In the genomic region with DNA sequence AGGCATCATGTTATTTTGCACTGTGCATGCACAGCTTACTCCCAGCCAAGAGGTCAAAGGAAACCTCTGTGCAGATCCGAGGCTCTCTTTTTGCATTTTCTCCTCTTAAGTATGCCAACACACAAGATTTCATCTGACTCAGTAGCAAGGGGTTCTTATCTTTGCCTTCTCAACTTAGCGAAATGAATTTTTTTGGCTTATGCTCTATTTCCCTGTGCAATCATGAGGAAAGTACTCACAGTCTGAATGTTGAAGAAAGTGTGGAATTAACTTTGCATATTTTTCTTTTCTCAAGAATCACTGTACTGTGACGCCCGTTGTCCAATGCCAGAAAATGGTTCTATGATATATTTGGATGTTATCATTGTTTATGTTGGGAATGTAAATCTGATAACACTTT, we compare ENCODE assay signal across 27 cellular contexts.
"Had no signal": no experiment of that assay in that cellular context is flagged by ENCODE, and none has a peak within 500 bp of the region (broad histone marks: within the 10 kb centered on the region; RNA-seq: fewer than 3 reads in every experiment).

No MANE protein-coding gene starts in this region.

- H3K36me3 ChIP-seq: ascending aorta, brain microvascular endothelial cell, esophagus muscularis mucosa, gastrocnemius medialis, heart left ventricle, WERI-Rb-1 had no signal

- H3K4me1 Mint-ChIP-seq: activated B cell treated with CpG ODN at 0.5 μM for 24 hours; activated naive CD4-positive, alpha-beta T cell treated with anti-CD3 and anti-CD28 coated beads, Interleukin-2, amount 50 U/mL, for 24 hours; activated naive CD8-positive, alpha-beta T cell treated with anti-CD3 and anti-CD28 coated beads, Interleukin-2, amount 10 ng/mL, durations not matched to agents 7 days and 5 days; activated T-helper 17 cell treated with anti-CD3 and anti-CD28 coated beads, Interleukin-2, amount 50 U/mL, for 72 hours; central memory CD8-positive, alpha-beta T cell had no signal

- H3K4me1 ChIP-seq: ascending aorta, esophagus muscularis mucosa, foreskin keratinocyte, gastrocnemius medialis, heart left ventricle had no signal

- DNase-seq: activated B cell treated with CpG ODN at 0.5 μM for 24 hours; activated CD4-positive, alpha-beta T cell treated with anti-CD3 and anti-CD28 coated beads for 48 hours; activated CD4-positive, alpha-beta T cell treated with anti-CD3 and anti-CD28 coated beads, Interleukin-2, amount 50 U/mL, for 1 hour; activated CD4-positive, alpha-beta T cell treated with anti-CD3 and anti-CD28 coated beads, Interleukin-2, amount 50 U/mL, for 48 hours; activated CD8-positive, alpha-beta memory T cell treated with anti-CD3 and anti-CD28 coated beads for 24 hours; activated CD8-positive, alpha-beta T cell treated with anti-CD3 and anti-CD28 coated beads for 36 hours; activated effector memory CD4-positive, alpha-beta T cell treated with Interleukin-2 at 50 U/mL for 16 hours; activated gamma-delta T cell treated with Interleukin-2 at 50 U/mL for 16 hours; activated naive CD4-positive, alpha-beta T cell treated with Interleukin-2 at 50 U/mL for 16 hours; activated naive CD8-positive, alpha-beta T cell treated with anti-CD3 and anti-CD28 coated beads, Interleukin-2, amount 10 ng/mL, durations not matched to agents 7 days and 5 days; activated T-cell treated with anti-CD3 and anti-CD28 coated beads, Interleukin-2, amount 50 U/mL, for 4 hours; brain microvascular endothelial cell; cortex of kidney; dermis blood vessel endothelial cell; effector CD4-positive, alpha-beta T cell; effector memory CD8-positive, alpha-beta T cell; erythroblast; foreskin keratinocyte; gastrocnemius medialis; glutamatergic neuron; heart left ventricle; WERI-Rb-1 had no signal

- H3K9me3 ChIP-seq: ascending aorta, gastrocnemius medialis, heart left ventricle had no signal

- H3K27me3 Mint-ChIP-seq: activated B cell treated with CpG ODN at 0.5 μM for 24 hours; activated CD8-positive, alpha-beta T cell treated with anti-CD3 and anti-CD28 coated beads for 36 hours; activated naive CD4-positive, alpha-beta T cell treated with anti-CD3 and anti-CD28 coated beads, Interleukin-2, amount 50 U/mL, for 24 hours; activated naive CD8-positive, alpha-beta T cell treated with anti-CD3 and anti-CD28 coated beads, Interleukin-2, amount 10 ng/mL, durations not matched to agents 7 days and 5 days; activated T-helper 17 cell treated with anti-CD3 and anti-CD28 coated beads, Interleukin-2, amount 50 U/mL, for 72 hours; central memory CD8-positive, alpha-beta T cell; effector memory CD8-positive, alpha-beta T cell had no signal

- H3K9me3 Mint-ChIP-seq: activated naive CD8-positive, alpha-beta T cell treated with anti-CD3 and anti-CD28 coated beads, Interleukin-2, amount 10 ng/mL, durations not matched to agents 7 days and 5 days; activated T-helper 17 cell treated with anti-CD3 and anti-CD28 coated beads, Interleukin-2, amount 50 U/mL, for 72 hours; central memory CD8-positive, alpha-beta T cell had no signal

- H3K27ac ChIP-seq: ascending aorta, brain microvascular endothelial cell, esophagus muscularis mucosa, foreskin keratinocyte, gastrocnemius medialis, heart left ventricle, WERI-Rb-1 had no signal

- H3K4me3 Mint-ChIP-seq: activated B cell treated with CpG ODN at 0.5 μM for 24 hours; activated CD8-positive, alpha-beta T cell treated with anti-CD3 and anti-CD28 coated beads for 36 hours; activated naive CD4-positive, alpha-beta T cell treated with anti-CD3 and anti-CD28 coated beads, Interleukin-2, amount 50 U/mL, for 24 hours; activated naive CD8-positive, alpha-beta T cell treated with anti-CD3 and anti-CD28 coated beads, Interleukin-2, amount 10 ng/mL, durations not matched to agents 7 days and 5 days; activated T-cell treated with anti-CD3 and anti-CD28 coated beads, Interleukin-2, amount 50 U/mL, for 4 hours; activated T-helper 17 cell treated with anti-CD3 and anti-CD28 coated beads, Interleukin-2, amount 50 U/mL, for 72 hours; central memory CD8-positive, alpha-beta T cell; effector memory CD8-positive, alpha-beta T cell had no signal

- H3K27me3 ChIP-seq: ascending aorta, brain microvascular endothelial cell, esophagus muscularis mucosa, foreskin keratinocyte, gastrocnemius medialis, heart left ventricle had no signal

- H3K27ac Mint-ChIP-seq: activated B cell treated with CpG ODN at 0.5 μM for 24 hours; activated CD8-positive, alpha-beta T cell treated with anti-CD3 and anti-CD28 coated beads for 36 hours; activated naive CD4-positive, alpha-beta T cell treated with anti-CD3 and anti-CD28 coated beads, Interleukin-2, amount 50 U/mL, for 24 hours; activated naive CD8-positive, alpha-beta T cell treated with anti-CD3 and anti-CD28 coated beads, Interleukin-2, amount 10 ng/mL, durations not matched to agents 7 days and 5 days; activated T-helper 17 cell treated with anti-CD3 and anti-CD28 coated beads, Interleukin-2, amount 50 U/mL, for 72 hours; effector memory CD8-positive, alpha-beta T cell had no signal

- H3K36me3 Mint-ChIP-seq: activated naive CD4-positive, alpha-beta T cell treated with anti-CD3 and anti-CD28 coated beads, Interleukin-2, amount 50 U/mL, for 24 hours; activated naive CD8-positive, alpha-beta T cell treated with anti-CD3 and anti-CD28 coated beads, Interleukin-2, amount 10 ng/mL, durations not matched to agents 7 days and 5 days had no signal

- H3K4me3 ChIP-seq: ascending aorta, esophagus muscularis mucosa, gastrocnemius medialis, heart left ventricle had no signal
